In genomic region chr11:62680825-62681240, GRCh38 we compare ENCODE assay signal across 1 cellular context.
TF ChIP-seq lines count a peak whose summit lies in the region.

No MANE protein-coding gene starts in this region.

TF ChIP-seq in GM23338, 12 proteins besides CTCF, POLR2A, EP300 and RAD21 (continued from another document):
- TF ChIP-seq REST (IDR thresholded peaks at IDR 0.05; ENCODE audit: unreplicated experiment) (no peak), EZH2 (IDR thresholded peaks at IDR 0.05; ENCODE audit: low read depth, unreplicated experiment) (no peak), JUNB (IDR thresholded peaks at IDR 0.05; ENCODE audit: unreplicated experiment) (no peak)
TF ChIP-seq in GM23338: peak in this region for 0.
